8 cellular contexts compared by ENCODE assay signal in the genomic region with DNA sequence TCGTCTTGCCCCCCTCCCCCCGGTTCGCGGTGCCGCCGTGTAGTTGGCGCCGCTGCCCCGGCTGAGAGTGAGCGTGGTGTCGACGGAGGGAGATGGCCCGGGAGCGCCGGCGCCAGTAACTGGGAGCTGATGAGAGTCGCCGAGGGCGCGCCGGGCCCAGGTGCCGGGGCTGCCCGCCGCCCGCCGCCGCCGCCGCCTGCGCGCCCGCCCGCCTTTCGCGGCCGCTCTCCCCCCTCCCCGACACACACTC. TPM values are rescaled to one million over a fixed set of nuclear protein-coding genes. Genes with fewer than 3 reads are reported as not detected.
DNase-seq lines count a peak whose midpoint lies in the region; ATAC-seq, FAIRE-seq and TF ChIP-seq lines count a peak whose summit lies in the region.

No MANE protein-coding gene starts in this region.

- WGBS in esophagus squamous epithelium, 2 donors = 0 to 1% methylated on average over 1 to 14 of the region's 37 CpGs
- 0 to 1% methylated on average over 37 of the region's 37 CpGs for WGBS in sigmoid colon, 2 donors

- H3K27ac Mint-ChIP-seq in CD4-positive, alpha-beta T cell = peak overlapping the region; percentile 98

- no peak for TF ChIP-seq CTCF in CD4-positive, alpha-beta T cell (IDR thresholded peaks at IDR 0.05)
- TF ChIP-seq CTCF in OCI-LY7 (conservative IDR thresholded peaks at IDR 0.05; ENCODE audit: low read length) (no peak), esophagus squamous epithelium (IDR thresholded peaks at IDR 0.05) (no peak), sigmoid colon (IDR thresholded peaks at IDR 0.05) (no peak)

- no peak for ATAC-seq in CD4-positive, alpha-beta T cell (ENCODE audit: poor library complexity)

- no peaks in the 10 kb centered on the region for H3K27me3 Mint-ChIP-seq in CD4-positive, alpha-beta T cell

- peak overlapping the region; percentile 100 for H3K4me3 Mint-ChIP-seq in CD4-positive, alpha-beta T cell

- H3K79me2 ChIP-seq in OCI-LY7 (ENCODE audit: insufficient read depth, low read depth, low read length) = peaks cover 70% of the 10 kb centered on the region

- no peak for TF ChIP-seq EP300 in sigmoid colon (IDR thresholded peaks at IDR 0.05)

- no peaks in the 10 kb centered on the region for H3K9me3 Mint-ChIP-seq in CD4-positive, alpha-beta T cell

- no peak overlapping the region for H2AFZ ChIP-seq in OCI-LY7 (ENCODE audit: low read length)

- H4K20me1 ChIP-seq in OCI-LY7 (ENCODE audit: insufficient read depth, low read length) = peaks cover 38% of the 10 kb centered on the region

- no peak for FAIRE-seq in H54 (lab: Jason Lieb, UNC)

- peaks cover 45% of the 10 kb centered on the region for H3K4me1 ChIP-seq in OCI-LY7 (ENCODE audit: insufficient read depth, low read length, poor library complexity, severe bottlenecking)
- H3K4me1 ChIP-seq in esophagus squamous epithelium = peaks cover 8 to 60% (median 36%) of the 10 kb centered on the region in 3 donors
- H3K4me1 ChIP-seq in sigmoid colon = peaks cover 0 to 52% (median 38%) of the 10 kb centered on the region in 4 donors

- peaks cover 74% of the 10 kb centered on the region for H3K4me1 Mint-ChIP-seq in CD4-positive, alpha-beta T cell (ENCODE audit: low read depth)

- no peak for TF ChIP-seq POLR2A in H54 (IDR thresholded peaks at IDR 0.05; ENCODE audit: low read depth, low read length)
- TF ChIP-seq POLR2A in esophagus squamous epithelium (IDR thresholded peaks at IDR 0.05) = no peak
- TF ChIP-seq POLR2A in sigmoid colon (IDR thresholded peaks at IDR 0.05) = no peak

- peaks cover 81% of the 10 kb centered on the region for H3K36me3 Mint-ChIP-seq in CD4-positive, alpha-beta T cell (ENCODE audit: low read depth)

- intact Hi-C loops in CD4-positive, alpha-beta T cell (cut with DNase I, micrococcal nuclease) = loop anchor here (2.0 to 10.0 kb wide), 7 partner anchors 34 to 1378 kb away; a partner anchor contains a TSS
- intact Hi-C loops in OCI-LY7 (cut with micrococcal nuclease; ENCODE audit: unreplicated experiment) (loop anchor here (2.0 to 5.0 kb wide), 3 partner anchors 201 to 1291 kb away; a partner anchor contains a TSS), esophagus squamous epithelium (cut with DNase I) (no loop called here), sigmoid colon (cut with DNase I) (loop anchor here (5.0 kb wide), 3 partner anchors 54 to 231 kb away; a partner anchor contains a TSS)

- H3K9me2 ChIP-seq in OCI-LY7 (ENCODE audit: insufficient read depth, low read length) = no peaks in the 10 kb centered on the region

- DNase-seq in CD4-positive, alpha-beta T cell = no peak
- DNase-seq in H54 (ENCODE audit: insufficient read length, low spot score) (peak; percentile 13), OCI-LY7 (ENCODE audit: low spot score) (no peak), esophagus squamous epithelium (lab: John Stamatoyannopoulos, UW) (no peak), sigmoid colon (no peak), HuH-7.5 (ENCODE audit: low spot score) (no peak), foreskin melanocyte (no peak), NCI-H1436 treated with DMSO at 0.1 percent for 48 hours (lab: John Stamatoyannopoulos, UW) (no peak)

- H3K27ac ChIP-seq in CD4-positive, alpha-beta T cell (ENCODE audit: low read depth, low read length) = peak overlapping the region; percentile 99
- H3K27ac ChIP-seq in OCI-LY7 (ENCODE audit: low read depth, low read length, poor library complexity, severe bottlenecking) (peak overlapping the region; percentile 85), esophagus squamous epithelium (peak overlapping the region; percentile 97 to 99 (median 98)), sigmoid colon (peak overlapping the region; percentile 91 to 99 (median 98))

- H3K27me3 ChIP-seq in CD4-positive, alpha-beta T cell (ENCODE audit: control insufficient read depth, insufficient read depth, low read length) = no peaks in the 10 kb centered on the region
- H3K27me3 ChIP-seq in esophagus squamous epithelium = no peaks in the 10 kb centered on the region
- H3K27me3 ChIP-seq in sigmoid colon = no peaks in the 10 kb centered on the region

- peak overlapping the region; percentile 100 for H3K4me3 ChIP-seq in OCI-LY7 (ENCODE audit: low read depth, low read length, poor library complexity, severe bottlenecking)
- peak overlapping the region; percentile 61 to 99 (median 96) for H3K4me3 ChIP-seq in esophagus squamous epithelium
- H3K4me3 ChIP-seq in sigmoid colon = peak overlapping the region; percentile 89 to 99 (median 99)

- POLR2A ChIA-PET in CD4-positive, alpha-beta T cell (lab: Charles Lee) = interaction anchor here (0.7 to 3.9 kb wide), 6 partner anchors 13 to 1291 kb away, joined by 3 to 45 read pairs (median 7); no protein-coding TSS in a partner anchor
- POLR2A ChIA-PET in OCI-LY7 (lab: Charles Lee) = interaction anchor here (2.8 kb wide), 1 partner anchor 12 kb away, joined by 18 read pairs; no protein-coding TSS in a partner anchor

- peak overlapping the region; percentile 96; the same call in 1 of the 2 replicates for H3K4me2 ChIP-seq in OCI-LY7 (ENCODE audit: low read length)

- peaks cover 68% of the 10 kb centered on the region for H3K36me3 ChIP-seq in OCI-LY7 (ENCODE audit: insufficient read depth, low read length)
- peaks cover 4 to 29% (median 9%) of the 10 kb centered on the region in 3 donors for H3K36me3 ChIP-seq in esophagus squamous epithelium
- peaks cover 9 to 36% (median 20%) of the 10 kb centered on the region in 4 donors for H3K36me3 ChIP-seq in sigmoid colon

- H3K9me3 ChIP-seq in CD4-positive, alpha-beta T cell (ENCODE audit: control insufficient read depth, low read length) = no peaks in the 10 kb centered on the region
- H3K9me3 ChIP-seq in OCI-LY7 (ENCODE audit: low read length) (no peaks in the 10 kb centered on the region), esophagus squamous epithelium (no peaks in the 10 kb centered on the region), sigmoid colon (no peaks in the 10 kb centered on the region)

- CTCF ChIA-PET in CD4-positive, alpha-beta T cell (lab: Charles Lee) = interaction anchor here (1.3 kb wide), 1 partner anchor 57 kb away, joined by 4 read pairs; no protein-coding TSS in a partner anchor
- CTCF ChIA-PET in OCI-LY7 (lab: Charles Lee; ENCODE audit: unreplicated experiment) = no interaction called here

- no TSS peak for BruUV-seq in OCI-LY7 (replicated peaks; lab: Mats Ljungman, UMichigan)

RNA-seq across cellular contexts. Expression of a gene that starts 0.3 kb away (rescaled TPM):
- 100 to 1,000 TPM; 169 to 177 TPM for total RNA-seq in CD4-positive, alpha-beta T cell
- total RNA-seq in OCI-LY7 (2014; rRNA removed; shearing (Covaris generic)) = 111 and 114 TPM in 2 replicates
- total RNA-seq in OCI-LY7 (2022) (121 and 137 TPM in 2 replicates), esophagus squamous epithelium (10 to 100 TPM; 55.1 to 98.0 (median 75.8) TPM), sigmoid colon (100 to 1,000 TPM; 132 to 180 (median 142) TPM)
- 10 to 100 TPM; 39.1 to 48.6 (median 46.6) TPM for polyA plus RNA-seq in sigmoid colon
